In genomic region chr9:95317119-95317892, GRCh38 we compare ENCODE assay signal across 1 cellular context.
TF ChIP-seq lines count a peak whose summit lies in the region.

Gene FANCC (minus strand): TSS chr9:95317709. CDS start chr9:95249291, 68,418 bp downstream.

TF ChIP-seq in A549, 52 proteins besides CTCF, POLR2A, EP300 and RAD21 (continued from another document):
- TF ChIP-seq BCL3 (IDR thresholded peaks at IDR 0.05), result peak; percentile 47; the same call in 1 of the 3 replicates
- no peak for TF ChIP-seq EHF (CRISPR knock-in tag; IDR thresholded peaks at IDR 0.05)
- no peak for TF ChIP-seq MYC (IDR thresholded peaks at IDR 0.05; ENCODE audit: borderline replicate concordance, low read length)
- no peak for TF ChIP-seq JUNB (IDR thresholded peaks at IDR 0.05)
- peak; percentile 74; the same call in 1 of the 2 replicates for TF ChIP-seq PHF8 (IDR thresholded peaks at IDR 0.05; ENCODE audit: borderline replicate concordance, low read depth)
- peak; percentile 85 for TF ChIP-seq CHD2 (IDR thresholded peaks at IDR 0.05; ENCODE audit: low read length, partially characterized antibody)
- TF ChIP-seq HEYL (CRISPR knock-in tag; IDR thresholded peaks at IDR 0.05), result no peak
- no peak for TF ChIP-seq CBX8 (IDR thresholded peaks at IDR 0.05)
- no peak for TF ChIP-seq HES2 (IDR thresholded peaks at IDR 0.05)
- no peak for TF ChIP-seq KDM5A (IDR thresholded peaks at IDR 0.05)
- TF ChIP-seq PBX3 (IDR thresholded peaks at IDR 0.05), result no peak
- no peak for TF ChIP-seq CHD4 (IDR thresholded peaks at IDR 0.05; ENCODE audit: borderline replicate concordance)
- TF ChIP-seq BHLHE40 (IDR thresholded peaks at IDR 0.05; ENCODE audit: low read depth, low read length), result no peak
- TF ChIP-seq ZC3H11A (IDR thresholded peaks at IDR 0.05), result no peak
- TF ChIP-seq ELK1 (IDR thresholded peaks at IDR 0.05; ENCODE audit: low read depth, low read length), result no peak
- TF ChIP-seq HDAC2 (IDR thresholded peaks at IDR 0.05), result no peak
- TF ChIP-seq NFE2L2 (conservative IDR thresholded peaks at IDR 0.05; ENCODE audit: low read length), result no peak
- 0 out of 2 replicates have a peak, but pooled peaks have one; percentile 14 for TF ChIP-seq MAZ (IDR thresholded peaks at IDR 0.05; ENCODE audit: borderline replicate concordance, low read depth, low read length)
- no peak for TF ChIP-seq POLR2AphosphoS2 (conservative IDR thresholded peaks at IDR 0.05; ENCODE audit: low read length)
- TF ChIP-seq JUN (IDR thresholded peaks at IDR 0.05), result peak; percentile 11 to 62; a peak in 2 of 5 replicates
- TF ChIP-seq E2F6 (IDR thresholded peaks at IDR 0.05; ENCODE audit: borderline replicate concordance, low read depth), result peak; percentile 94
- no peak for TF ChIP-seq KDM1A (IDR thresholded peaks at IDR 0.05; ENCODE audit: low read depth)
- TF ChIP-seq NPAS2 (CRISPR knock-in tag; IDR thresholded peaks at IDR 0.05; ENCODE audit: borderline replicate concordance), result no peak
- no peak for TF ChIP-seq ESRRA (IDR thresholded peaks at IDR 0.05; ENCODE audit: borderline replicate concordance, low read length)
- TF ChIP-seq FOSB (CRISPR knock-in tag; IDR thresholded peaks at IDR 0.05), result no peak
- no peak for TF ChIP-seq NR3C1 (IDR thresholded peaks at IDR 0.05)
- TF ChIP-seq RFX5 (IDR thresholded peaks at IDR 0.05), result no peak
- TF ChIP-seq RARB (CRISPR knock-in tag; IDR thresholded peaks at IDR 0.05), result no peak
- no peak for TF ChIP-seq CBX2 (IDR thresholded peaks at IDR 0.05; ENCODE audit: borderline replicate concordance, low read depth)
- TF ChIP-seq MAFK (IDR thresholded peaks at IDR 0.05; ENCODE audit: partially characterized antibody), result peak; percentile 41
- TF ChIP-seq TFCP2L1 (CRISPR knock-in tag; IDR thresholded peaks at IDR 0.05), result no peak
TF ChIP-seq in A549: peak in this region for 12.
